In the genomic region with DNA sequence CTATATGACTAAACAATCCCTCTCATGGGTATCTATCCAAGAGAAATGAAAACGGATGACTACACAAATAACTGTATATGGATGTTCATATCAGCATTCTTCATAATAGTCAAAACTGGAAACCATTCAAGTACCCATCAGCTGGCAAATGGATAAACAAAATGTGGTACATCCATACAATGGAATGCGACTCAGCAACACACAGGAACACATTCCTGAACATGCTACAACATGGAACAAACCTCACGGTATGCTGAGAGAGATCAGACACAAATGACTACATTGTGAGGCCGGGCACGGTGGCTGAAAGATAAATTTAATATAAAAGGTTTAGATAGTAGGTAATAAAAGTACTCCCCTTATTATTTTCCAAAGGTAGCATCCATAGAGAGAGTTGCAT, we compare ENCODE assay signal across 15 cellular contexts. TPM values are rescaled to one million over a fixed set of nuclear protein-coding genes. Genes with fewer than 3 reads are reported as not detected.
"Had no signal": no experiment of that assay in that cellular context is flagged by ENCODE, and none has a peak within 500 bp of the region (broad histone marks: within the 10 kb centered on the region; RNA-seq: fewer than 3 reads in every experiment).

No MANE protein-coding gene starts in this region.

- H3K4me3 Mint-ChIP-seq: activated B cell treated with CpG ODN at 0.5 μM for 24 hours, T-cell had no signal

- FAIRE-seq: small intestine had no signal

- H3K4me3 ChIP-seq: right atrium auricular region, SK-N-MC had no signal

- H3K27ac Mint-ChIP-seq: activated B cell treated with CpG ODN at 0.5 μM for 24 hours, T-cell had no signal

- H3K9me3 ChIP-seq: neutrophil, right atrium auricular region had no signal

- H3K9me3 Mint-ChIP-seq: activated B cell treated with CpG ODN at 0.5 μM for 24 hours, T-cell had no signal

- H3K27me3 ChIP-seq: brain microvascular endothelial cell, neutrophil, right atrium auricular region had no signal

- H3K27me3 Mint-ChIP-seq: activated B cell treated with CpG ODN at 0.5 μM for 24 hours, T-cell had no signal

- H3K27ac ChIP-seq: brain microvascular endothelial cell, neutrophil, right atrium auricular region, SK-N-MC had no signal

- H3K4me1 ChIP-seq: right atrium auricular region had no signal

- DNase-seq: activated B cell treated with CpG ODN at 0.5 μM for 24 hours; activated CD4-positive, alpha-beta T cell treated with anti-CD3 and anti-CD28 coated beads, Interleukin-2, amount 50 U/mL, for 4 hours; activated gamma-delta T cell treated with Interleukin-2 at 50 U/mL for 16 hours; amygdala; brain microvascular endothelial cell; dermis blood vessel endothelial cell; hypothalamus; posterior cingulate gyrus; small intestine; T-cell; trophoblast cell had no signal

RNA-seq across cellular contexts. Expression of a gene that starts 42.6 kb away (rescaled TPM):
- total RNA-seq: cerebellum had no signal
